Comparison of ENCODE assay signal across 9 cellular contexts in genomic region chr2:226984461-226985226, GRCh38.
DNase-seq lines count a peak whose midpoint lies in the region; ATAC-seq lines count a peak whose summit lies in the region.
"Had no signal": no experiment of that assay in that cellular context is flagged by ENCODE, and none has a peak within 500 bp of the region (broad histone marks: within the 10 kb centered on the region; RNA-seq: fewer than 3 reads in every experiment).

No MANE protein-coding gene starts in this region.

- H3K4me3 Mint-ChIP-seq in activated T-cell treated with anti-CD3 and anti-CD28 coated beads, Interleukin-2, amount 50 U/mL, for 72 hours = peak overlapping the region; percentile 6 to 34
- H3K4me3 Mint-ChIP-seq: CD8-positive, alpha-beta memory T cell had no signal

- ATAC-seq in activated naive CD4-positive, alpha-beta T cell treated with anti-CD3 and anti-CD28 coated beads, Interleukin-2, amount 50 U/mL, for 72 hours = peak; percentile 89 to 94
- peak; percentile 95 for ATAC-seq in HG03045 (IDR thresholded peaks at IDR 0.05; ENCODE audit: unreplicated experiment)
- peak; percentile 98 for ATAC-seq in activated T-cell treated with anti-CD3 and anti-CD28 coated beads, Interleukin-2, amount 50 U/mL, for 72 hours (replicated peaks in 1 of 2)
- ATAC-seq in sciatic nerve = peak; percentile 76

- no peaks in the 10 kb centered on the region for H3K9me3 Mint-ChIP-seq in activated naive CD4-positive, alpha-beta T cell treated with anti-CD3 and anti-CD28 coated beads, Interleukin-2, amount 50 U/mL, for 72 hours
- no peaks in the 10 kb centered on the region for H3K9me3 Mint-ChIP-seq in activated T-cell treated with anti-CD3 and anti-CD28 coated beads, Interleukin-2, amount 50 U/mL, for 72 hours
- H3K9me3 Mint-ChIP-seq: CD8-positive, alpha-beta memory T cell had no signal

- no peak overlapping the region for H3K27ac Mint-ChIP-seq in activated naive CD4-positive, alpha-beta T cell treated with anti-CD3 and anti-CD28 coated beads, Interleukin-2, amount 50 U/mL, for 72 hours
- peak overlapping the region; percentile 69 for H3K27ac Mint-ChIP-seq in activated T-cell treated with anti-CD3 and anti-CD28 coated beads, Interleukin-2, amount 50 U/mL, for 72 hours

- intact Hi-C loops in sciatic nerve (cut with DNase I) = no loop called here

- no peaks in the 10 kb centered on the region for H3K27me3 Mint-ChIP-seq in activated T-cell treated with anti-CD3 and anti-CD28 coated beads, Interleukin-2, amount 50 U/mL, for 72 hours (ENCODE audit: low read depth)
- H3K27me3 Mint-ChIP-seq: CD8-positive, alpha-beta memory T cell had no signal

- peaks cover 0 to 5% of the 10 kb centered on the region in 2 donors for H3K36me3 Mint-ChIP-seq in activated naive CD4-positive, alpha-beta T cell treated with anti-CD3 and anti-CD28 coated beads, Interleukin-2, amount 50 U/mL, for 72 hours
- peaks cover 0 to 4% of the 10 kb centered on the region in 2 donors for H3K36me3 Mint-ChIP-seq in activated T-cell treated with anti-CD3 and anti-CD28 coated beads, Interleukin-2, amount 50 U/mL, for 72 hours (ENCODE audit: insufficient read depth in 2 of 2)

- peaks cover 29% of the 10 kb centered on the region for H3K4me1 Mint-ChIP-seq in activated T-cell treated with anti-CD3 and anti-CD28 coated beads, Interleukin-2, amount 50 U/mL, for 72 hours (ENCODE audit: low read depth)

- in situ Hi-C loops in ACHN (cut with HindIII; ENCODE audit: low pct_ligation_motif_present, low pct_unique_long_range_greater_than_20kb, low sequenced_read_pairs) = no loop called here

- peak in 1 of 2 donors; percentile 20 for DNase-seq in activated naive CD4-positive, alpha-beta T cell treated with anti-CD3 and anti-CD28 coated beads, Interleukin-2, amount 50 U/mL, for 72 hours (ENCODE audit: low spot score in 2 of 2)
- no peak for DNase-seq in activated naive CD4-positive, alpha-beta T cell treated with Interleukin-2 at 50 U/mL for 16 hours
- peak; percentile 32 to 61 for DNase-seq in activated T-cell treated with anti-CD3 and anti-CD28 coated beads, Interleukin-2, amount 50 U/mL, for 72 hours
- DNase-seq in sciatic nerve (ENCODE audit: low spot score) (no peak), ACHN (no peak), AML-193 (lab: John Stamatoyannopoulos, UW) (no peak)
- DNase-seq in activated CD8-positive, alpha-beta memory T cell treated with anti-CD3 and anti-CD28 coated beads for 24 hours = no peak

Comparison
In these comparisons a context has a peak if more than half of its experiments do, and no peak if none do; other contexts are left out.
1. DNase-seq: peak in activated T-cell treated with anti-CD3 and anti-CD28 coated beads, Interleukin-2, amount 50 U/mL, for 72 hours (2 of 2); none in activated naive CD4-positive, alpha-beta T cell treated with Interleukin-2 at 50 U/mL for 16 hours (single experiment), sciatic nerve (single experiment), activated CD8-positive, alpha-beta memory T cell treated with anti-CD3 and anti-CD28 coated beads for 24 hours (single experiment), ACHN (single experiment) and AML-193 (0 of 2).
2. Peak in every context shown above with its lines, with median percentiles within 50 percentile points of each other: ATAC-seq.